In genomic region chr7:159197066-159197975, GRCh38 we compare ENCODE assay signal across 9 cellular contexts. TPM values are rescaled to one million over a fixed set of nuclear protein-coding genes. Genes with fewer than 3 reads are reported as not detected.
A peak's percentile ranks its signal among the peaks of the same experiment; 100 is the strongest.
DNase-seq lines count a peak whose midpoint lies in the region; TF ChIP-seq lines count a peak whose summit lies in the region.
"Had no signal": no experiment of that assay in that cellular context is flagged by ENCODE, and none has a peak within 500 bp of the region (broad histone marks: within the 10 kb centered on the region; RNA-seq: fewer than 3 reads in every experiment).

No MANE protein-coding gene starts in this region.

- intact Hi-C loops in activated CD4-positive, alpha-beta memory T cell treated with anti-CD3 and anti-CD28 coated beads for 36 hours (cut with micrococcal nuclease), result loop anchor here (2.0 to 5.0 kb wide), 4 partner anchors 53 to 541 kb away; partner anchors contain the start of gene VIPR2

- no peak for TF ChIP-seq CTCF in GM10266 (IDR thresholded peaks at IDR 0.05; ENCODE audit: control insufficient read depth, insufficient read depth, low read depth, missing control alignments)

- no peaks in the 10 kb centered on the region for H3K27me3 Mint-ChIP-seq in activated CD4-positive, alpha-beta memory T cell treated with anti-CD3 and anti-CD28 coated beads for 36 hours

- CTCF ChIA-PET in activated CD4-positive, alpha-beta memory T cell treated with anti-CD3 and anti-CD28 coated beads for 36 hours (lab: Charles Lee), result no interaction called here

- no peaks in the 10 kb centered on the region for H3K9me3 Mint-ChIP-seq in activated CD4-positive, alpha-beta memory T cell treated with anti-CD3 and anti-CD28 coated beads for 36 hours

- DNase-seq in NCI-H2171 treated with DMSO at 0.1 percent for 48 hours (lab: John Stamatoyannopoulos, UW), result peak; percentile 5
- DNase-seq in NCI-H2171 (lab: John Stamatoyannopoulos, UW), result no peak
- peak; percentile 10 for DNase-seq in HK-2 (ENCODE audit: unreplicated experiment)
- DNase-seq in activated CD4-positive, alpha-beta memory T cell treated with anti-CD3 and anti-CD28 coated beads for 36 hours, result peak; percentile 74
- DNase-seq in medulla oblongata (ENCODE audit: extremely low spot score), result peak; percentile 7
- no peak for DNase-seq in GM10266 (ENCODE audit: extremely low spot score)
- DNase-seq in GM19240 (ENCODE audit: insufficient read length, low spot score), result no peak
- no peak for DNase-seq in NCI-H748 treated with DMSO at 0.1 percent for 48 hours (lab: John Stamatoyannopoulos, UW)

- no peaks in the 10 kb centered on the region for H3K36me3 Mint-ChIP-seq in activated CD4-positive, alpha-beta memory T cell treated with anti-CD3 and anti-CD28 coated beads for 36 hours

- peak overlapping the region; percentile 70 for H3K4me3 Mint-ChIP-seq in activated CD4-positive, alpha-beta memory T cell treated with anti-CD3 and anti-CD28 coated beads for 36 hours

- H3K4me1 Mint-ChIP-seq in activated CD4-positive, alpha-beta memory T cell treated with anti-CD3 and anti-CD28 coated beads for 36 hours (ENCODE audit: low read depth), result peaks cover 38% of the 10 kb centered on the region

- peak overlapping the region; percentile 98 for H3K27ac Mint-ChIP-seq in activated CD4-positive, alpha-beta memory T cell treated with anti-CD3 and anti-CD28 coated beads for 36 hours

- POLR2A ChIA-PET in activated CD4-positive, alpha-beta memory T cell treated with anti-CD3 and anti-CD28 coated beads for 36 hours (lab: Charles Lee), result interaction anchor here (0.6 to 1.1 kb wide), 5 partner anchors 11 to 492 kb away, joined by 3 to 7 read pairs (median 3); partner anchors contain the start of genes ESYT2, NCAPG2 and VIPR2

RNA-seq across cellular contexts. Expression of gene VIPR2, which starts 52.7 kb away (rescaled TPM):
- total RNA-seq in activated CD4-positive, alpha-beta memory T cell treated with anti-CD3 and anti-CD28 coated beads for 36 hours, result under 1 TPM; 0.55 to 0.56 TPM
- total RNA-seq: kidney epithelial cell had no signal

Comparison
In these comparisons a context has a peak if more than half of its experiments do, and no peak if none do; other contexts are left out.
1. DNase-seq: peak in NCI-H2171 treated with DMSO at 0.1 percent for 48 hours (single experiment), HK-2 (single experiment), activated CD4-positive, alpha-beta memory T cell treated with anti-CD3 and anti-CD28 coated beads for 36 hours (single experiment) and medulla oblongata (single experiment); none in NCI-H2171 (single experiment), GM10266 (single experiment), GM19240 (single experiment) and NCI-H748 treated with DMSO at 0.1 percent for 48 hours (single experiment).